ENCODE assay signal across 9 cellular contexts in genomic region chr17:4740025-4740351, GRCh38. TPM values are rescaled to one million over a fixed set of nuclear protein-coding genes. Genes with fewer than 3 reads are reported as not detected.
DNase-seq lines count a peak whose midpoint lies in the region; ATAC-seq, FAIRE-seq and TF ChIP-seq lines count a peak whose summit lies in the region.
"Had no signal": no experiment of that assay in that cellular context is flagged by ENCODE, and none has a peak within 500 bp of the region (broad histone marks: within the 10 kb centered on the region; RNA-seq: fewer than 3 reads in every experiment).

No MANE protein-coding gene starts in this region.

- H3K4me1 Mint-ChIP-seq in CD8-positive, alpha-beta memory T cell = peaks cover 14 to 19% (median 17%) of the 10 kb centered on the region in 3 donors

- no peak for ATAC-seq in pancreas

- no peaks in the 10 kb centered on the region for H3K36me3 ChIP-seq in CD8-positive, alpha-beta memory T cell (ENCODE audit: insufficient read depth, low read length)
- H3K36me3 ChIP-seq in Peyer's patch (peaks cover 0 to 2% (median 0%) of the 10 kb centered on the region in 3 donors), esophagus squamous epithelium (peaks cover 0 to 7% (median 0%) of the 10 kb centered on the region in 3 donors), pancreas (no peaks in the 10 kb centered on the region)
- H3K36me3 ChIP-seq: MG63 had no signal

- peaks cover 11% of the 10 kb centered on the region for H3K27me3 ChIP-seq in CD8-positive, alpha-beta memory T cell (ENCODE audit: insufficient read depth, low read length, poor library complexity, severe bottlenecking)
- no peaks in the 10 kb centered on the region for H3K27me3 ChIP-seq in Peyer's patch
- peaks cover 0 to 16% (median 0%) of the 10 kb centered on the region in 4 donors for H3K27me3 ChIP-seq in esophagus squamous epithelium
- peaks cover 0 to 4% (median 0%) of the 10 kb centered on the region in 4 donors for H3K27me3 ChIP-seq in pancreas
- H3K27me3 ChIP-seq: MG63 had no signal

- H3K36me3 Mint-ChIP-seq in CD8-positive, alpha-beta memory T cell = peaks cover 0 to 3% (median 1%) of the 10 kb centered on the region in 3 donors

- H3K27me3 Mint-ChIP-seq in CD8-positive, alpha-beta memory T cell = peaks cover 14 to 15% of the 10 kb centered on the region in 2 donors

- POLR2A ChIA-PET in CD8-positive, alpha-beta memory T cell (lab: Charles Lee) = no interaction called here

- no peaks in the 10 kb centered on the region for H3K9me3 Mint-ChIP-seq in CD8-positive, alpha-beta memory T cell

- 9 to 23% methylated on average over 8 to 11 of the region's 13 CpGs for WGBS in esophagus squamous epithelium, 2 donors
- 13% methylated on average over 13 of the region's 13 CpGs for WGBS in pancreas, 2 donors

- peak overlapping the region; percentile 71 to 92 (median 86) for H3K4me3 Mint-ChIP-seq in CD8-positive, alpha-beta memory T cell

- peaks cover 18% of the 10 kb centered on the region for H3K4me1 ChIP-seq in CD8-positive, alpha-beta memory T cell (ENCODE audit: insufficient read depth, low read length)
- peaks cover 0 to 5% (median 0%) of the 10 kb centered on the region in 4 donors for H3K4me1 ChIP-seq in Peyer's patch
- H3K4me1 ChIP-seq in esophagus squamous epithelium = peaks cover 6 to 27% (median 9%) of the 10 kb centered on the region in 3 donors
- H3K4me1 ChIP-seq in pancreas = peaks cover 0 to 6% (median 0%) of the 10 kb centered on the region in 3 donors

- FAIRE-seq in pancreas (lab: Jason Lieb, UNC) = no peak

- TF ChIP-seq CTCF in Peyer's patch (IDR thresholded peaks at IDR 0.05) (no peak), esophagus squamous epithelium (IDR thresholded peaks at IDR 0.05) (no peak), pancreas (IDR thresholded peaks at IDR 0.05) (no peak)

- CTCF ChIA-PET in CD8-positive, alpha-beta memory T cell (lab: Charles Lee) = interaction anchor here (2.1 kb wide), 1 partner anchor 31 kb away, joined by 11 read pairs; the partner anchor contains the start of gene ARRB2

- TF ChIP-seq POLR2A in Peyer's patch (IDR thresholded peaks at IDR 0.05) (no peak), esophagus squamous epithelium (IDR thresholded peaks at IDR 0.05) (no peak)

- DNase-seq in CD8-positive, alpha-beta memory T cell = no peak
- DNase-seq in Peyer's patch (no peak), esophagus squamous epithelium (lab: John Stamatoyannopoulos, UW) (no peak), pancreas (no peak), SW 1271 (lab: John Stamatoyannopoulos, UW) (no peak), HCEC 1CT (no peak), hippocampal formation (lab: John Stamatoyannopoulos, UW) (no peak), NCI-H1694 (lab: John Stamatoyannopoulos, UW) (no peak)

- peak overlapping the region; percentile 9 for H3K4me3 ChIP-seq in CD8-positive, alpha-beta memory T cell (ENCODE audit: low read length)
- H3K4me3 ChIP-seq in Peyer's patch (peak overlapping the region; percentile 55 to 83 (median 77)), esophagus squamous epithelium (peak overlapping the region; percentile 48 to 85 (median 76)), pancreas (peak overlapping the region; percentile 65 to 89 (median 80))

- no peak overlapping the region for H3K27ac ChIP-seq in CD8-positive, alpha-beta memory T cell (ENCODE audit: low read depth, low read length)
- H3K27ac ChIP-seq in Peyer's patch (peak overlapping the region in 3 of 4 donors; percentile 61 to 83 (median 66)), esophagus squamous epithelium (peak overlapping the region; percentile 55 to 81 (median 77)), pancreas (peak overlapping the region in 3 of 4 donors; percentile 50 to 77 (median 76))

- H3K27ac Mint-ChIP-seq in CD8-positive, alpha-beta memory T cell = peak overlapping the region in 6 of 8 donors; percentile 12 to 96 (median 84)

- intact Hi-C loops in esophagus squamous epithelium (cut with DNase I) = no loop called here
- intact Hi-C loops in pancreas (cut with DNase I) = no loop called here

- no peaks in the 10 kb centered on the region for H3K9me3 ChIP-seq in CD8-positive, alpha-beta memory T cell (ENCODE audit: low read length)
- H3K9me3 ChIP-seq in Peyer's patch (no peaks in the 10 kb centered on the region), esophagus squamous epithelium (no peaks in the 10 kb centered on the region), pancreas (no peaks in the 10 kb centered on the region)
- H3K9me3 ChIP-seq: MG63 had no signal

RNA-seq across cellular contexts. Expression of gene CXCL16, which starts 0.3 kb away (rescaled TPM):
- 1 to 10 TPM; 2.4 to 2.8 TPM for total RNA-seq in CD8-positive, alpha-beta memory T cell
- polyA plus RNA-seq in CD8-positive, alpha-beta memory T cell = 3.0 TPM
- total RNA-seq in Peyer's patch (10 to 100 TPM; 24.8 to 33.1 (median 28.0) TPM), esophagus squamous epithelium (10 to 100 TPM; 15.2 to 28.2 (median 19.5) TPM), pancreas (10 to 100 TPM in 3 of 6 donors, 1 to 10 TPM in 3; 7.6 to 55.6 (median 10.0) TPM)
- 10 to 100 TPM in 1 of 2 donors, 1 to 10 TPM in 1; 7.9 to 12.9 TPM for polyA plus RNA-seq in pancreas

RNA-seq across cellular contexts. Expression of gene ZMYND15, which starts 0.4 kb away (rescaled TPM):
- under 1 TPM in 1 of 2 experiments, not detected in 1; 0.09 TPM for total RNA-seq in CD8-positive, alpha-beta memory T cell
- polyA plus RNA-seq in CD8-positive, alpha-beta memory T cell = not detected
- total RNA-seq in Peyer's patch = 1 to 10 TPM in 3 of 4 donors, not detected in 1; 2.1 to 5.6 (median 4.0) TPM
- 1 to 10 TPM in 2 of 4 donors, not detected in 2; 1.1 to 1.7 TPM for total RNA-seq in esophagus squamous epithelium
- total RNA-seq in pancreas = 1 to 10 TPM in 2 of 6 donors, under 1 TPM in 4; 0.39 to 3.2 (median 0.69) TPM
- polyA plus RNA-seq in pancreas = 1 to 10 TPM; 1.6 to 3.0 TPM

RNA-seq across cellular contexts. Expression of gene MED11, which starts 8.8 kb away (rescaled TPM):
- 10 to 100 TPM; 23.4 to 26.7 TPM for total RNA-seq in CD8-positive, alpha-beta memory T cell
- 58.9 TPM for polyA plus RNA-seq in CD8-positive, alpha-beta memory T cell
- 10 to 100 TPM; 32.1 to 44.6 (median 41.8) TPM for total RNA-seq in Peyer's patch
- total RNA-seq in esophagus squamous epithelium = 10 to 100 TPM; 17.3 to 45.3 (median 29.7) TPM
- total RNA-seq in pancreas = 10 to 100 TPM in 4 of 6 donors, 1 to 10 TPM in 2; 8.6 to 11.6 (median 10.7) TPM
- 10 to 100 TPM; 26.0 to 31.1 TPM for polyA plus RNA-seq in pancreas

RNA-seq across cellular contexts. Expression of gene ARRB2, which starts 29.6 kb away (rescaled TPM):
- 100 to 1,000 TPM; 170 to 172 TPM for total RNA-seq in CD8-positive, alpha-beta memory T cell
- 69.4 TPM for polyA plus RNA-seq in CD8-positive, alpha-beta memory T cell
- 100 to 1,000 TPM in 1 of 4 donors, 10 to 100 TPM in 3; 59.2 to 163 (median 73.8) TPM for total RNA-seq in Peyer's patch
- total RNA-seq in esophagus squamous epithelium = 10 to 100 TPM in 2 of 4 donors, 1 to 10 TPM in 2; 4.4 to 24.8 (median 10.1) TPM
- total RNA-seq in pancreas = 10 to 100 TPM; 11.2 to 49.6 (median 15.1) TPM
- 10 to 100 TPM; 21.3 to 22.2 TPM for polyA plus RNA-seq in pancreas

RNA-seq across cellular contexts. Expression of gene TM4SF5, which starts 31.7 kb away (rescaled TPM):
- total RNA-seq in CD8-positive, alpha-beta memory T cell = not detected
- polyA plus RNA-seq in CD8-positive, alpha-beta memory T cell = not detected
- total RNA-seq in Peyer's patch (100 to 1,000 TPM in 2 of 4 donors, 10 to 100 TPM in 1, not detected in 1; 75.3 to 171 (median 163) TPM), esophagus squamous epithelium (not detected), pancreas (1 to 10 TPM in 1 of 6 donors, under 1 TPM in 3, not detected in 2; 0.31 to 1.2 (median 0.61) TPM)
- polyA plus RNA-seq in pancreas = under 1 TPM; 0.46 to 0.77 TPM

Comparison
In these comparisons a context has a peak if more than half of its experiments do, and no peak if none do; other contexts are left out.
1. H3K4me3 ChIP-seq: peak in every context shown above with its lines; median percentile 80 in pancreas; 77 in Peyer's patch; 76 in esophagus squamous epithelium; 9 in CD8-positive, alpha-beta memory T cell.